13 cellular contexts compared by ENCODE assay signal in genomic region chr3:11716576-11717250, GRCh38.
DNase-seq lines count a peak whose midpoint lies in the region; ATAC-seq, FAIRE-seq and TF ChIP-seq lines count a peak whose summit lies in the region.
"Had no signal": no experiment of that assay in that cellular context is flagged by ENCODE, and none has a peak within 500 bp of the region (broad histone marks: within the 10 kb centered on the region; RNA-seq: fewer than 3 reads in every experiment).

No MANE protein-coding gene starts in this region.

- H3K36me3 Mint-ChIP-seq in astrocyte (ENCODE audit: low read depth, unreplicated experiment) = peaks cover 2% of the 10 kb centered on the region
- H3K36me3 Mint-ChIP-seq: naive B cell had no signal

- FAIRE-seq in astrocyte (lab: Jason Lieb, UNC) = no peak
- FAIRE-seq in keratinocyte (lab: Jason Lieb, UNC) = no peak
- FAIRE-seq: HTR-8/SVneo, small intestine had no signal

- no peak for TF ChIP-seq POLR2A in suprapubic skin (IDR thresholded peaks at IDR 0.05)

- dilution Hi-C loops in keratinocyte (cut with MboI; ENCODE audit: extremely low pct_ligation_motif_present, low sequenced_read_pairs) = no loop called here

- no peak for TF ChIP-seq CTCF in astrocyte (IDR thresholded peaks at IDR 0.05; ENCODE audit: insufficient read depth, low read depth, low read length)
- TF ChIP-seq CTCF in keratinocyte (optimal IDR thresholded peaks at IDR 0.05 in 1 of 3, IDR thresholded peaks at IDR 0.05 in 1 of 3, conservative IDR thresholded peaks at IDR 0.05 in 1 of 3; ENCODE audit: extremely low read depth in 1 of 3, insufficient read depth in 2 of 3, low read length in 3 of 3) = no peak
- TF ChIP-seq CTCF in suprapubic skin (IDR thresholded peaks at IDR 0.05) = no peak
- no peak for TF ChIP-seq CTCF in GM20000 (IDR thresholded peaks at IDR 0.05; ENCODE audit: extremely low read depth, missing control alignments)

- TF ChIP-seq EP300 in suprapubic skin (IDR thresholded peaks at IDR 0.05) = no peak

- WGBS in suprapubic skin = 30% methylated on average over 6 of the region's 6 CpGs

- H3K9me3 ChIP-seq in HUES48 (ENCODE audit: control insufficient read depth, insufficient read depth, low read length) (no peaks in the 10 kb centered on the region), astrocyte (ENCODE audit: insufficient read depth, low read depth, low read length) (no peaks in the 10 kb centered on the region), keratinocyte (ENCODE audit: control insufficient read depth, low read depth, low read length) (no peaks in the 10 kb centered on the region), suprapubic skin (no peaks in the 10 kb centered on the region)

- H3K4me3 ChIP-seq in HUES48 (ENCODE audit: low read depth, low read length) (no peak overlapping the region), astrocyte (ENCODE audit: insufficient read depth, low read depth, low read length) (no peak overlapping the region), keratinocyte (ENCODE audit: control insufficient read depth in 2 of 3, extremely low read depth in 1 of 3, insufficient read depth in 2 of 3, low read depth in 1 of 3, low read length in 3 of 3) (peak overlapping the region in 2 of 3 experiments; percentile 88 to 89), suprapubic skin (peak overlapping the region; percentile 81)

- H3K9me3 Mint-ChIP-seq in astrocyte (ENCODE audit: unreplicated experiment) = no peaks in the 10 kb centered on the region
- H3K9me3 Mint-ChIP-seq: naive B cell had no signal

- H3K4me1 ChIP-seq in HUES48 (ENCODE audit: control insufficient read depth, insufficient read depth, low read length) (peaks cover 28% of the 10 kb centered on the region), astrocyte (ENCODE audit: insufficient read depth, low read length) (peaks cover 9% of the 10 kb centered on the region), keratinocyte (ENCODE audit: control insufficient read depth, extremely low read depth, insufficient read depth, low read length) (peaks cover 59% of the 10 kb centered on the region), suprapubic skin (peaks cover 56% of the 10 kb centered on the region)

- peaks cover 4% of the 10 kb centered on the region for H3K9me1 ChIP-seq in keratinocyte (ENCODE audit: control insufficient read depth, extremely low read depth, insufficient read depth, low read length)

- peaks cover 29% of the 10 kb centered on the region for H3K79me2 ChIP-seq in astrocyte (ENCODE audit: insufficient read depth, low read length)
- peaks cover 72% of the 10 kb centered on the region for H3K79me2 ChIP-seq in keratinocyte (ENCODE audit: control insufficient read depth, insufficient read depth, low read length)

- peak overlapping the region; percentile 90 for H3K27ac Mint-ChIP-seq in astrocyte (ENCODE audit: unreplicated experiment)
- H3K27ac Mint-ChIP-seq: endodermal cell, naive B cell had no signal

- DNase-seq in astrocyte (ENCODE audit: low read depth) (no peak), keratinocyte (ENCODE audit: low read depth, low spot score) (no peak), suprapubic skin (ENCODE audit: low spot score in 2 of 2) (no peak), GM20000 (ENCODE audit: low spot score) (no peak), iPS-NIHi7 (ENCODE audit: extremely low spot score) (no peak), SK-N-DZ (ENCODE audit: low spot score) (no peak)
- DNase-seq: endodermal cell, naive B cell, NCI-H146, small intestine had no signal

- H3K4me2 ChIP-seq in astrocyte (ENCODE audit: low read length) (no peak overlapping the region), keratinocyte (ENCODE audit: control insufficient read depth, extremely low read depth, insufficient read depth, low read depth, low read length) (peak overlapping the region; percentile 98)

- H3K27me3 ChIP-seq in HUES48 (ENCODE audit: control insufficient read depth, insufficient read depth, low read length) = peaks cover 8% of the 10 kb centered on the region
- H3K27me3 ChIP-seq in astrocyte (ENCODE audit: insufficient read depth, low read length) = peaks cover 6% of the 10 kb centered on the region
- no peaks in the 10 kb centered on the region for H3K27me3 ChIP-seq in keratinocyte (ENCODE audit: control insufficient read depth, extremely low read depth, insufficient read depth, low read length)
- H3K27me3 ChIP-seq in suprapubic skin = no peaks in the 10 kb centered on the region

- H2AFZ ChIP-seq in astrocyte (ENCODE audit: low read depth, low read length) = no peak overlapping the region
- H2AFZ ChIP-seq in keratinocyte (ENCODE audit: control insufficient read depth, low read length) = no peak overlapping the region

- H3K36me3 ChIP-seq in HUES48 (ENCODE audit: control insufficient read depth, insufficient read depth, low read length) (no peaks in the 10 kb centered on the region), astrocyte (ENCODE audit: insufficient read depth, low read length) (no peaks in the 10 kb centered on the region), keratinocyte (ENCODE audit: control insufficient read depth in 2 of 2, extremely low read depth in 1 of 2, insufficient read depth in 2 of 2, low read length in 2 of 2) (no peaks in the 10 kb centered on the region), suprapubic skin (no peaks in the 10 kb centered on the region)

- ATAC-seq in HG03196 (IDR thresholded peaks at IDR 0.05; ENCODE audit: unreplicated experiment) = no peak

- peaks cover 11% of the 10 kb centered on the region for H4K20me1 ChIP-seq in astrocyte (ENCODE audit: insufficient read depth, low read length)
- peaks cover 6% of the 10 kb centered on the region for H4K20me1 ChIP-seq in keratinocyte (ENCODE audit: control insufficient read depth, extremely low read depth, insufficient read depth, low read length)

- peak overlapping the region; percentile 33 for H3K27ac ChIP-seq in HUES48 (ENCODE audit: low read depth, low read length)
- no peak overlapping the region for H3K27ac ChIP-seq in astrocyte (ENCODE audit: low read depth, low read length)
- H3K27ac ChIP-seq in keratinocyte (ENCODE audit: control insufficient read depth, insufficient read depth, low read length) = peak overlapping the region; percentile 89
- H3K27ac ChIP-seq in suprapubic skin = peak overlapping the region; percentile 98

- H3K4me3 Mint-ChIP-seq in astrocyte (ENCODE audit: unreplicated experiment) = peak overlapping the region; percentile 57
- H3K4me3 Mint-ChIP-seq: endodermal cell had no signal

- no peaks in the 10 kb centered on the region for H3K27me3 Mint-ChIP-seq in astrocyte (ENCODE audit: low read depth, unreplicated experiment)

- peaks cover 19% of the 10 kb centered on the region for H3K4me1 Mint-ChIP-seq in astrocyte (ENCODE audit: low read depth, unreplicated experiment)

- H3K9ac ChIP-seq in HUES48 (ENCODE audit: low read depth, low read length) (no peak overlapping the region), astrocyte (ENCODE audit: low read length) (no peak overlapping the region), keratinocyte (ENCODE audit: control insufficient read depth, extremely low read depth, insufficient read depth, low read length) (peak overlapping the region; percentile 89)

Comparison
In these comparisons a context has a peak if more than half of its experiments do, and no peak if none do; other contexts are left out.
1. H3K4me3 ChIP-seq: peak in keratinocyte (2 of 3) and suprapubic skin (single experiment); none in HUES48 (single experiment) and astrocyte (single experiment).